In genomic region chr9:70805953-70806352, GRCh38 we compare ENCODE assay signal across 20 cellular contexts.
DNase-seq lines count a peak whose midpoint lies in the region; ATAC-seq, FAIRE-seq and TF ChIP-seq lines count a peak whose summit lies in the region.
"Had no signal": no experiment of that assay in that cellular context is flagged by ENCODE, and none has a peak within 500 bp of the region (broad histone marks: within the 10 kb centered on the region; RNA-seq: fewer than 3 reads in every experiment).

No MANE protein-coding gene starts in this region.

- BruUV-seq in HepG2 (replicated peaks; lab: Mats Ljungman, UMichigan) = no TSS peak

- POLR2A ChIA-PET in WTC11 (lab: Charles Lee) (no interaction called here), HepG2 (lab: Yijun Ruan, JAX) (no interaction called here)

- TF ChIP-seq POLR2A in HepG2 (IDR thresholded peaks at IDR 0.05; ENCODE audit: insufficient read depth in 1 of 2, low read depth in 2 of 2, low read length in 2 of 2) = no peak
- no peak for TF ChIP-seq POLR2A in esophagus squamous epithelium (IDR thresholded peaks at IDR 0.05)

- TF ChIP-seq RAD21 in HepG2 (CRISPR knock-in tag; IDR thresholded peaks at IDR 0.05) = no peak

- 29% methylated on average over 6 of the region's 6 CpGs for WGBS in HepG2 (ENCODE audit: low lambda C conversion rate)
- 58 to 67% methylated on average over 6 of the region's 6 CpGs for WGBS in esophagus squamous epithelium, 2 donors

- H3K4me3 ChIP-seq in foreskin fibroblast (ENCODE audit: low read depth in 1 of 2, low read length in 2 of 2) (no peak overlapping the region), HepG2 (replicated peaks in 1 of 3; ENCODE audit: insufficient read depth in 1 of 3, low read depth in 2 of 3, low read length in 3 of 3) (no peak overlapping the region), esophagus squamous epithelium (no peak overlapping the region)

- H3K9ac ChIP-seq in HepG2 (ENCODE audit: insufficient read depth, low read depth, low read length) = no peak overlapping the region

- in situ Hi-C loops in HepG2 (cut with HindIII; ENCODE audit: extremely low pct_ligation_motif_present, low pct_unique_long_range_greater_than_20kb) = no loop called here

- no peak overlapping the region for H2AFZ ChIP-seq in HepG2 (ENCODE audit: low read length)

- no peak overlapping the region for H3K4me3 Mint-ChIP-seq in WTC11
- H3K4me3 Mint-ChIP-seq in activated T-cell treated with anti-CD3 and anti-CD28 coated beads, Interleukin-2, amount 50 U/mL, for 4 hours = no peak overlapping the region
- H3K4me3 Mint-ChIP-seq: activated naive CD4-positive, alpha-beta T cell treated with anti-CD3 and anti-CD28 coated beads, Interleukin-2, amount 50 U/mL, for 24 hours; activated T-helper 1 cell treated with anti-CD3 and anti-CD28 coated beads, Interleukin-12 subunit alpha, Interleukin-12 subunit beta, Interleukin-2, Interleukin-4 antibody, amounts not matched to agents 30 ng/mL and 10 ng/mL and 1 ng/mL, durations not matched to agents 14 hours and 24 hours and 36 hours; natural killer cell had no signal

- no peaks in the 10 kb centered on the region for H3K27me3 ChIP-seq in HepG2 (ENCODE audit: control insufficient read depth in 1 of 2, insufficient read depth in 2 of 2, low read length in 2 of 2)
- no peaks in the 10 kb centered on the region for H3K27me3 ChIP-seq in esophagus squamous epithelium
- H3K27me3 ChIP-seq: BE2C, foreskin keratinocyte had no signal

- no peak overlapping the region for H3K4me2 ChIP-seq in HepG2 (ENCODE audit: low read depth, low read length)

- no peaks in the 10 kb centered on the region for H4K20me1 ChIP-seq in HepG2 (ENCODE audit: insufficient read depth, low read length)

- TF ChIP-seq EP300 in HepG2 (IDR thresholded peaks at IDR 0.05; ENCODE audit: low read depth in 2 of 2, low read length in 2 of 2) (no peak), HepG2 (CRISPR knock-in tag; IDR thresholded peaks at IDR 0.05; ENCODE audit: borderline replicate concordance) (no peak)

- no peak for FAIRE-seq in HepG2 (lab: Jason Lieb, UNC)
- FAIRE-seq: colon, H1 had no signal

- DNase-seq in Ammon's horn (ENCODE audit: low spot score) (peak; percentile 77), WTC11 (ENCODE audit: low spot score) (no peak), foreskin fibroblast (peak; percentile 8 to 75), pons (ENCODE audit: low spot score) (peak; percentile 46), HepG2 (ENCODE audit: low spot score) (no peak), DMS114 treated with DMSO at 0.1 percent for 48 hours (lab: John Stamatoyannopoulos, UW; ENCODE audit: unreplicated experiment) (no peak), esophagus squamous epithelium (lab: John Stamatoyannopoulos, UW) (no peak)
- no peak for DNase-seq in activated T-cell treated with anti-CD3 and anti-CD28 coated beads, Interleukin-2, amount 50 U/mL, for 4 hours
- DNase-seq: 8988T; activated CD4-positive, CD25-positive, alpha-beta regulatory T cell treated with anti-CD3 and anti-CD28 coated beads, Interleukin-2, amount 50 U/mL, for 72 hours; BE2C; COR-L47; foreskin keratinocyte; left colon; natural killer cell had no signal

- no peaks in the 10 kb centered on the region for H3K4me1 ChIP-seq in HepG2 (ENCODE audit: insufficient read depth, low read length)
- no peaks in the 10 kb centered on the region for H3K4me1 ChIP-seq in esophagus squamous epithelium
- H3K4me1 ChIP-seq: BE2C, foreskin keratinocyte had no signal

- intact Hi-C loops in HepG2 (cut with micrococcal nuclease; ENCODE audit: unreplicated experiment) (no loop called here), esophagus squamous epithelium (cut with DNase I) (no loop called here)

- peak; percentile 26; the same call in 1 of the 2 replicates for ATAC-seq in WTC11
- ATAC-seq in HepG2 = no peak
- ATAC-seq in activated T-cell treated with anti-CD3 and anti-CD28 coated beads, Interleukin-2, amount 50 U/mL, for 4 hours = no peak
- ATAC-seq: foreskin keratinocyte, left colon, natural killer cell, SK-N-SH treated with all-trans-retinoic acid at 6 μM for 48 hours had no signal

- H3K27me3 Mint-ChIP-seq in WTC11 (ENCODE audit: low read depth) = no peaks in the 10 kb centered on the region
- H3K27me3 Mint-ChIP-seq in activated T-cell treated with anti-CD3 and anti-CD28 coated beads, Interleukin-2, amount 50 U/mL, for 4 hours (ENCODE audit: low read depth) = peaks cover 10% of the 10 kb centered on the region

- no peaks in the 10 kb centered on the region for H3K36me3 Mint-ChIP-seq in WTC11
- no peaks in the 10 kb centered on the region for H3K36me3 Mint-ChIP-seq in activated T-cell treated with anti-CD3 and anti-CD28 coated beads, Interleukin-2, amount 50 U/mL, for 4 hours (ENCODE audit: insufficient read depth)
- H3K36me3 Mint-ChIP-seq: activated naive CD4-positive, alpha-beta T cell treated with anti-CD3 and anti-CD28 coated beads, Interleukin-2, amount 50 U/mL, for 24 hours; natural killer cell had no signal

- H3K4me1 Mint-ChIP-seq in WTC11 = peaks cover 37% of the 10 kb centered on the region
- no peaks in the 10 kb centered on the region for H3K4me1 Mint-ChIP-seq in activated T-cell treated with anti-CD3 and anti-CD28 coated beads, Interleukin-2, amount 50 U/mL, for 4 hours (ENCODE audit: low read depth)
- H3K4me1 Mint-ChIP-seq: activated naive CD4-positive, alpha-beta T cell treated with anti-CD3 and anti-CD28 coated beads, Interleukin-2, amount 50 U/mL, for 24 hours; natural killer cell had no signal

- TF ChIP-seq CTCF in WTC11 (IDR thresholded peaks at IDR 0.05) (no peak), foreskin fibroblast (IDR thresholded peaks at IDR 0.05; ENCODE audit: low read depth, low read length) (no peak), HepG2 (CRISPR knock-in tag; IDR thresholded peaks at IDR 0.05) (no peak), esophagus squamous epithelium (IDR thresholded peaks at IDR 0.05) (no peak)

- no peaks in the 10 kb centered on the region for H3K9me3 Mint-ChIP-seq in WTC11
- no peaks in the 10 kb centered on the region for H3K9me3 Mint-ChIP-seq in activated T-cell treated with anti-CD3 and anti-CD28 coated beads, Interleukin-2, amount 50 U/mL, for 4 hours
- H3K9me3 Mint-ChIP-seq: activated naive CD4-positive, alpha-beta T cell treated with anti-CD3 and anti-CD28 coated beads, Interleukin-2, amount 50 U/mL, for 24 hours; activated T-helper 1 cell treated with anti-CD3 and anti-CD28 coated beads, Interleukin-12 subunit alpha, Interleukin-12 subunit beta, Interleukin-2, Interleukin-4 antibody, amounts not matched to agents 30 ng/mL and 10 ng/mL and 1 ng/mL, durations not matched to agents 14 hours and 24 hours and 36 hours; natural killer cell had no signal

- no peak overlapping the region for H3K27ac Mint-ChIP-seq in WTC11
- H3K27ac Mint-ChIP-seq: activated naive CD4-positive, alpha-beta T cell treated with anti-CD3 and anti-CD28 coated beads, Interleukin-2, amount 50 U/mL, for 24 hours; activated T-helper 1 cell treated with anti-CD3 and anti-CD28 coated beads, Interleukin-12 subunit alpha, Interleukin-12 subunit beta, Interleukin-2, Interleukin-4 antibody, amounts not matched to agents 30 ng/mL and 10 ng/mL and 1 ng/mL, durations not matched to agents 14 hours and 24 hours and 36 hours; natural killer cell had no signal

- CTCF ChIA-PET in WTC11 (lab: Charles Lee) (interaction anchor here (0.6 to 1.3 kb wide), 2 partner anchors 20 to 116 kb away, joined by 3 to 5 read pairs; no protein-coding TSS in a partner anchor), HepG2 (lab: Yijun Ruan, JAX; ENCODE audit: low intra/inter-chr PET ratio, low total read pairs) (no interaction called here)

- H3K36me3 ChIP-seq in HepG2 (replicated peaks in 1 of 2; ENCODE audit: control insufficient read depth in 1 of 2, insufficient read depth in 2 of 2, low read length in 2 of 2) (no peaks in the 10 kb centered on the region), esophagus squamous epithelium (no peaks in the 10 kb centered on the region)
- H3K36me3 ChIP-seq: BE2C had no signal

- H3K27ac ChIP-seq in HepG2 (ENCODE audit: extremely low read length, insufficient read depth, low read length) = no peak overlapping the region
- no peak overlapping the region for H3K27ac ChIP-seq in esophagus squamous epithelium
- H3K27ac ChIP-seq: foreskin keratinocyte had no signal

- H3K79me2 ChIP-seq in HepG2 (ENCODE audit: insufficient read depth, low read length) = no peaks in the 10 kb centered on the region

- H3K9me3 ChIP-seq in HepG2 (ENCODE audit: low read length) (no peaks in the 10 kb centered on the region), esophagus squamous epithelium (no peaks in the 10 kb centered on the region)
- H3K9me3 ChIP-seq: BE2C had no signal

TF ChIP-seq in WTC11, 78 proteins besides CTCF, POLR2A, EP300 and RAD21:
- TF ChIP-seq GABPB1 (CRISPR knock-in tag; IDR thresholded peaks at IDR 0.05) (no peak), MAX (CRISPR knock-in tag; IDR thresholded peaks at IDR 0.05) (no peak), PRRX2 (CRISPR knock-in tag; IDR thresholded peaks at IDR 0.05) (no peak)
TF ChIP-seq in WTC11: peak in this region for 0.

TF ChIP-seq in HepG2, 621 proteins besides CTCF, POLR2A, EP300 and RAD21 (continues in another document):
- TF ChIP-seq PRDM15 (CRISPR knock-in tag; IDR thresholded peaks at IDR 0.05) = no peak

Comparison
In these comparisons a context has a peak if more than half of its experiments do, and no peak if none do; other contexts are left out.
1. DNase-seq: peak in Ammon's horn (single experiment), foreskin fibroblast (2 of 2) and pons (single experiment); none in WTC11 (single experiment), HepG2 (single experiment), activated T-cell treated with anti-CD3 and anti-CD28 coated beads, Interleukin-2, amount 50 U/mL, for 4 hours (single experiment), DMS114 treated with DMSO at 0.1 percent for 48 hours (single experiment) and esophagus squamous epithelium (single experiment).